27 cellular contexts compared by ENCODE assay signal in genomic region chr4:94158883-94159282, GRCh38.
"Had no signal": no experiment of that assay in that cellular context is flagged by ENCODE, and none has a peak within 500 bp of the region (broad histone marks: within the 10 kb centered on the region; RNA-seq: fewer than 3 reads in every experiment).

No MANE protein-coding gene starts in this region.

- H3K36me3 ChIP-seq: neural progenitor cell, neutrophil, pancreas, right lobe of liver, sigmoid colon, stomach, thoracic aorta, thyroid gland, tibial nerve, upper lobe of left lung, uterus had no signal

- DNase-seq: naive thymus-derived CD4-positive, alpha-beta T cell; natural killer cell; nucleus accumbens; pancreas; psoas muscle; right cardiac atrium; right lobe of liver; sigmoid colon; small intestine; stimulated activated CD4-positive, alpha-beta T cell treated with anti-CD3 and anti-CD28 coated beads, Interleukin-15, amount 100 ng/mL, for 24 hours; stimulated activated CD4-positive, alpha-beta T cell treated with anti-CD3 and anti-CD28 coated beads, Interleukin-2, amount 100 ng/mL, for 24 hours; stimulated activated CD4-positive, alpha-beta T cell treated with anti-CD3 and anti-CD28 coated beads, Interleukin-2, amount 100 ng/mL, for 48 hours; stimulated activated CD4-positive, alpha-beta T cell treated with anti-CD3 and anti-CD28 coated beads, Interleukin-4, amount 100 ng/mL, for 24 hours; stimulated activated naive B cell treated with anti-CD40 and anti-IgM and Interleukin-4, amounts not matched to agents 10 μg/mL and 1 μg/mL and 100 μg/mL, for 72 hours; stimulated activated naive CD4-positive, alpha-beta T cell treated with Interleukin-2 at 50 U/mL for 16 hours; stomach; thyroid gland; trophoblast cell; upper lobe of left lung; uterus had no signal

- H3K9me3 Mint-ChIP-seq: natural killer cell; stimulated activated effector memory CD8-positive, alpha-beta T cell treated with anti-CD3 and anti-CD28 coated beads, Interleukin-12 subunit alpha, Interleukin-12 subunit beta, amount 100 ng/mL, for 72 hours; stimulated activated naive B cell treated with anti-CD40 and anti-IgM and Interleukin-4, amounts not matched to agents 10 μg/mL and 1 μg/mL and 100 μg/mL, for 72 hours had no signal

- H3K27me3 ChIP-seq: neural progenitor cell, neutrophil, pancreas, right lobe of liver, sigmoid colon, stomach, thyroid gland, tibial nerve, upper lobe of left lung, uterus had no signal

- ATAC-seq: naive thymus-derived CD4-positive, alpha-beta T cell; natural killer cell; pancreas; psoas muscle; right cardiac atrium; right lobe of liver; stimulated activated effector memory CD8-positive, alpha-beta T cell treated with anti-CD3 and anti-CD28 coated beads, Interleukin-12 subunit alpha, Interleukin-12 subunit beta, amount 100 ng/mL, for 72 hours; stimulated activated naive B cell treated with anti-CD40 and anti-IgM and Interleukin-4, amounts not matched to agents 10 μg/mL and 1 μg/mL and 100 μg/mL, for 72 hours had no signal

- H3K4me3 Mint-ChIP-seq: naive thymus-derived CD4-positive, alpha-beta T cell; natural killer cell; nephron; neural progenitor cell; stimulated activated effector memory CD8-positive, alpha-beta T cell treated with anti-CD3 and anti-CD28 coated beads, Interleukin-12 subunit alpha, Interleukin-12 subunit beta, amount 100 ng/mL, for 72 hours; stimulated activated naive B cell treated with anti-CD40 and anti-IgM and Interleukin-4, amounts not matched to agents 10 μg/mL and 1 μg/mL and 100 μg/mL, for 72 hours; stimulated activated naive CD8-positive, alpha-beta T cell treated with anti-CD3 and anti-CD28 coated beads, Interleukin-15, Interleukin-2, amounts not matched to agents 100 ng/mL and 50 ng/mL, for 24 hours had no signal

- H3K4me1 ChIP-seq: neural progenitor cell, pancreas, psoas muscle, right lobe of liver, sigmoid colon, stomach, thyroid gland, tibial nerve, upper lobe of left lung, uterus had no signal

- H3K4me1 Mint-ChIP-seq: natural killer cell; nephron; stimulated activated effector memory CD8-positive, alpha-beta T cell treated with anti-CD3 and anti-CD28 coated beads, Interleukin-12 subunit alpha, Interleukin-12 subunit beta, amount 100 ng/mL, for 72 hours; stimulated activated naive B cell treated with anti-CD40 and anti-IgM and Interleukin-4, amounts not matched to agents 10 μg/mL and 1 μg/mL and 100 μg/mL, for 72 hours had no signal

- H3K4me2 ChIP-seq: neural progenitor cell had no signal

- H3K27ac Mint-ChIP-seq: naive thymus-derived CD4-positive, alpha-beta T cell; natural killer cell; nephron; neural progenitor cell; stimulated activated effector memory CD8-positive, alpha-beta T cell treated with anti-CD3 and anti-CD28 coated beads, Interleukin-12 subunit alpha, Interleukin-12 subunit beta, amount 100 ng/mL, for 72 hours; stimulated activated naive B cell treated with anti-CD40 and anti-IgM and Interleukin-4, amounts not matched to agents 10 μg/mL and 1 μg/mL and 100 μg/mL, for 72 hours; stimulated activated naive CD8-positive, alpha-beta T cell treated with anti-CD3 and anti-CD28 coated beads, Interleukin-15, Interleukin-2, amounts not matched to agents 100 ng/mL and 50 ng/mL, for 24 hours had no signal

- H3K27me3 Mint-ChIP-seq: stimulated activated naive B cell treated with anti-CD40 and anti-IgM and Interleukin-4, amounts not matched to agents 10 μg/mL and 1 μg/mL and 100 μg/mL, for 72 hours; stimulated activated naive CD8-positive, alpha-beta T cell treated with anti-CD3 and anti-CD28 coated beads, Interleukin-15, Interleukin-2, amounts not matched to agents 100 ng/mL and 50 ng/mL, for 24 hours had no signal

- H3K36me3 Mint-ChIP-seq: naive thymus-derived CD4-positive, alpha-beta T cell; natural killer cell; neural progenitor cell; stimulated activated effector memory CD8-positive, alpha-beta T cell treated with anti-CD3 and anti-CD28 coated beads, Interleukin-12 subunit alpha, Interleukin-12 subunit beta, amount 100 ng/mL, for 72 hours; stimulated activated naive B cell treated with anti-CD40 and anti-IgM and Interleukin-4, amounts not matched to agents 10 μg/mL and 1 μg/mL and 100 μg/mL, for 72 hours had no signal

- H2AFZ ChIP-seq: neural progenitor cell had no signal

- H3K27ac ChIP-seq: neural progenitor cell, neutrophil, pancreas, psoas muscle, right lobe of liver, sigmoid colon, stomach, thoracic aorta, thyroid gland, tibial nerve, upper lobe of left lung, uterus had no signal

- H3K4me3 ChIP-seq: neural progenitor cell, pancreas, psoas muscle, right lobe of liver, sigmoid colon, stomach, thoracic aorta, thyroid gland, tibial nerve, upper lobe of left lung, uterus had no signal

- H3K9ac ChIP-seq: neural progenitor cell had no signal

- H3K9me3 ChIP-seq: neutrophil, pancreas, psoas muscle, right lobe of liver, sigmoid colon, stomach, thoracic aorta, thyroid gland, upper lobe of left lung, uterus had no signal
